9 cellular contexts compared by ENCODE assay signal in the genomic region with DNA sequence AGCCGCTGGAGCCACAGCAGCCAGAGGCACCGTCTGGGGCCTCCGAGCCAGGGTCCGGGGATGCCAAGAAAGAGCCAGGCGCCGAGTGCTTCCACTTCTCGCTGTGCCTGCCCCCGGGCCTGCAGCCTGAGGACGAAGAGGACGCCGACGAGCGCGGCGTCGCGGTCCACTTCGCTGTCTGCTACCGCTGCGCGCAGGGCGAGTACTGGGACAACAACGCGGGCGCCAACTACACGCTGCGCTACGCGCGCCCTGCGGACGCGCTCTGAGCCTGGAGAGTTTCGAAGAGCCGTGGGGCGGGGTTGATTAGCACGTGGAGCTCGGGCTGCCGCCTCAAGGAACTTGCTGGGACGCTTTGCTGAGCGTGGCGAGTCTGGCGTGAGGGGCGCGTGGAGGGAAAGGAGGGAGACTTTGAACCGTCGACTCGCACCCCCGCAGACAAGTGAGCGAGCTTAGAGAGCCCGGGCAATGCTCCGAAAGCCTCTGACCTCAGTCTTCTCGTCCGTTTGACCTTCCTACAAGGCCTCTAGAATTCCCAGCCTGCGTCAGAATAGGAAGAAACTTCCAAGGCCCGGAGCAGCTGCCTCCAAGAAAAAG. TPM values are rescaled to one million over a fixed set of nuclear protein-coding genes. Genes with fewer than 3 reads are reported as not detected.
DNase-seq lines count a peak whose midpoint lies in the region; ATAC-seq and TF ChIP-seq lines count a peak whose summit lies in the region.
"Had no signal": no experiment of that assay in that cellular context is flagged by ENCODE, and none has a peak within 500 bp of the region (broad histone marks: within the 10 kb centered on the region; RNA-seq: fewer than 3 reads in every experiment).

No MANE protein-coding gene starts in this region.

- in situ Hi-C loops in gastrocnemius medialis (cut with MboI; ENCODE audit: low sequenced_read_pairs in 4 of 4), result no loop called here

- TF ChIP-seq CTCF in ascending aorta (IDR thresholded peaks at IDR 0.05), result no peak
- no peak for TF ChIP-seq CTCF in gastrocnemius medialis (IDR thresholded peaks at IDR 0.05 in 4 of 5, conservative IDR thresholded peaks at IDR 0.05 in 1 of 5)

- no peaks in the 10 kb centered on the region for H3K36me3 Mint-ChIP-seq in natural killer cell treated with Interleukin-12 subunit alpha and Interleukin-12 subunit beta and Interleukin-15 and Interleukin-18, amount 100 ng/mL, for 72 hours

- no peak overlapping the region for H3K4me3 Mint-ChIP-seq in natural killer cell treated with Interleukin-12 subunit alpha and Interleukin-12 subunit beta and Interleukin-15 and Interleukin-18, amount 100 ng/mL, for 72 hours

- ATAC-seq in GM19372 (IDR thresholded peaks at IDR 0.05; ENCODE audit: low read depth, unreplicated experiment) (peak; percentile 8), gastrocnemius medialis (no peak), sciatic nerve (no peak)
- ATAC-seq in natural killer cell treated with Interleukin-12 subunit alpha and Interleukin-12 subunit beta and Interleukin-15 and Interleukin-18, amount 100 ng/mL, for 72 hours, result no peak

- H3K4me3 ChIP-seq in ascending aorta (peak overlapping the region; percentile 70 to 73), gastrocnemius medialis (peak overlapping the region; percentile 65 to 80 (median 75))

- no peaks in the 10 kb centered on the region for H3K9me3 Mint-ChIP-seq in natural killer cell treated with Interleukin-12 subunit alpha and Interleukin-12 subunit beta and Interleukin-15 and Interleukin-18, amount 100 ng/mL, for 72 hours

- H3K9me3 ChIP-seq in ascending aorta (no peaks in the 10 kb centered on the region), gastrocnemius medialis (no peaks in the 10 kb centered on the region)

- intact Hi-C loops in ascending aorta (cut with DNase I), result loop anchor here (5.0 to 10.0 kb wide), 3 partner anchors 59 to 772 kb away; a partner anchor contains a TSS
- intact Hi-C loops in gastrocnemius medialis (cut with DNase I; ENCODE audit: low total_unique reads), result no loop called here
- intact Hi-C loops in sciatic nerve (cut with DNase I), result no loop called here

- H3K4me1 Mint-ChIP-seq in natural killer cell treated with Interleukin-12 subunit alpha and Interleukin-12 subunit beta and Interleukin-15 and Interleukin-18, amount 100 ng/mL, for 72 hours (ENCODE audit: low read depth in 2 of 2), result no peaks in the 10 kb centered on the region

- H3K27ac Mint-ChIP-seq in natural killer cell treated with Interleukin-12 subunit alpha and Interleukin-12 subunit beta and Interleukin-15 and Interleukin-18, amount 100 ng/mL, for 72 hours, result no peak overlapping the region

- H3K27ac ChIP-seq in ascending aorta (peak overlapping the region in 1 of 2 donors; percentile 71), gastrocnemius medialis (no peak overlapping the region)

- H3K36me3 ChIP-seq in ascending aorta, result no peaks in the 10 kb centered on the region
- no peaks in the 10 kb centered on the region for H3K36me3 ChIP-seq in gastrocnemius medialis

- H3K27me3 ChIP-seq in ascending aorta, result no peaks in the 10 kb centered on the region
- H3K27me3 ChIP-seq in gastrocnemius medialis, result peaks cover 0 to 14% (median 5%) of the 10 kb centered on the region in 3 donors

- peaks cover 0 to 7% of the 10 kb centered on the region in 2 donors for H3K4me1 ChIP-seq in ascending aorta
- H3K4me1 ChIP-seq in gastrocnemius medialis, result peaks cover 0 to 15% of the 10 kb centered on the region in 2 donors

- peaks cover 23 to 31% of the 10 kb centered on the region in 2 donors for H3K27me3 Mint-ChIP-seq in natural killer cell treated with Interleukin-12 subunit alpha and Interleukin-12 subunit beta and Interleukin-15 and Interleukin-18, amount 100 ng/mL, for 72 hours

- DNase-seq in ascending aorta (ENCODE audit: low spot score in 2 of 2) (no peak), islet precursor cell (peak; percentile 63), gastrocnemius medialis (no peak), HuH-7 (ENCODE audit: low spot score) (no peak), sciatic nerve (ENCODE audit: low spot score) (no peak), midbrain (lab: John Stamatoyannopoulos, UW) (no peak)
- no peak for DNase-seq in natural killer cell treated with Interleukin-12 subunit alpha and Interleukin-12 subunit beta and Interleukin-15 and Interleukin-18, amount 100 ng/mL, for 72 hours (ENCODE audit: low spot score)
- DNase-seq: effector CD8-positive, alpha-beta T cell had no signal

- no peak for TF ChIP-seq POLR2A in gastrocnemius medialis (IDR thresholded peaks at IDR 0.05)

RNA-seq across cellular contexts. Expression of a gene that starts 1.3 kb away (rescaled TPM):
- total RNA-seq in ascending aorta (1.1 TPM), gastrocnemius medialis (1 to 10 TPM in 1 of 4 donors, under 1 TPM in 2, not detected in 1; 0.10 to 1.1 (median 0.49) TPM), sciatic nerve (1.7 TPM)
- under 1 TPM in 1 of 2 donors, not detected in 1; 0.05 TPM for total RNA-seq in natural killer cell treated with Interleukin-12 subunit alpha and Interleukin-12 subunit beta and Interleukin-15 and Interleukin-18, amount 100 ng/mL, for 72 hours
